2 cellular contexts compared by ENCODE assay signal in genomic region chr13:50055454-50055853, GRCh38.
TF ChIP-seq lines count a peak whose summit lies in the region.

No MANE protein-coding gene starts in this region.

TF ChIP-seq in SK-N-SH, 30 proteins besides CTCF, POLR2A, EP300 and RAD21 (continued from another document):
- no peak for TF ChIP-seq MEF2A (IDR thresholded peaks at IDR 0.05; ENCODE audit: borderline replicate concordance, low read depth)
- no peak for TF ChIP-seq RFX5 (IDR thresholded peaks at IDR 0.05; ENCODE audit: low read length)
- TF ChIP-seq GATA2 (CRISPR knock-in tag; IDR thresholded peaks at IDR 0.05): no peak
- no peak for TF ChIP-seq SMC3 (IDR thresholded peaks at IDR 0.05; ENCODE audit: low read depth, low read length)
- no peak for TF ChIP-seq MAX (IDR thresholded peaks at IDR 0.05; ENCODE audit: low read depth)
- TF ChIP-seq RXRA (IDR thresholded peaks at IDR 0.05; ENCODE audit: borderline replicate concordance, low read depth): no peak
- TF ChIP-seq TCF12 (IDR thresholded peaks at IDR 0.05): no peak
- TF ChIP-seq MXI1 (IDR thresholded peaks at IDR 0.05; ENCODE audit: low read depth, low read length): no peak
- no peak for TF ChIP-seq REST (IDR thresholded peaks at IDR 0.05; ENCODE audit: low read depth, low read length)
- no peak for TF ChIP-seq FOXJ3 (CRISPR knock-in tag; IDR thresholded peaks at IDR 0.05)
- no peak for TF ChIP-seq NFIC (IDR thresholded peaks at IDR 0.05; ENCODE audit: borderline replicate concordance)
- no peak for TF ChIP-seq ELF1 (IDR thresholded peaks at IDR 0.05)
- no peak for TF ChIP-seq USF2 (IDR thresholded peaks at IDR 0.05; ENCODE audit: borderline replicate concordance, low read depth, low read length)
- no peak for TF ChIP-seq GABPA (IDR thresholded peaks at IDR 0.05; ENCODE audit: low read depth)
- TF ChIP-seq YY1 (IDR thresholded peaks at IDR 0.05; ENCODE audit: low read depth): no peak
- TF ChIP-seq NRF1 (IDR thresholded peaks at IDR 0.05; ENCODE audit: low read depth, low read length): no peak
TF ChIP-seq in SK-N-SH: peak in this region for 0.

TF ChIP-seq in SK-N-SH treated with all-trans-retinoic acid at 6 μM for 48 hours, 23 proteins besides CTCF, POLR2A, EP300 and RAD21 (continued from another document):
- no peak for TF ChIP-seq POU6F1 (CRISPR knock-in tag; IDR thresholded peaks at IDR 0.05; ENCODE audit: borderline replicate concordance, low read depth)
- no peak for TF ChIP-seq PATZ1 (CRISPR knock-in tag; IDR thresholded peaks at IDR 0.05; ENCODE audit: borderline replicate concordance)
- no peak for TF ChIP-seq TOX (CRISPR knock-in tag; IDR thresholded peaks at IDR 0.05; ENCODE audit: borderline replicate concordance)
- TF ChIP-seq BACH2 (CRISPR knock-in tag; IDR thresholded peaks at IDR 0.05; ENCODE audit: borderline replicate concordance): no peak
